12 cellular contexts compared by ENCODE assay signal in the genomic region with DNA sequence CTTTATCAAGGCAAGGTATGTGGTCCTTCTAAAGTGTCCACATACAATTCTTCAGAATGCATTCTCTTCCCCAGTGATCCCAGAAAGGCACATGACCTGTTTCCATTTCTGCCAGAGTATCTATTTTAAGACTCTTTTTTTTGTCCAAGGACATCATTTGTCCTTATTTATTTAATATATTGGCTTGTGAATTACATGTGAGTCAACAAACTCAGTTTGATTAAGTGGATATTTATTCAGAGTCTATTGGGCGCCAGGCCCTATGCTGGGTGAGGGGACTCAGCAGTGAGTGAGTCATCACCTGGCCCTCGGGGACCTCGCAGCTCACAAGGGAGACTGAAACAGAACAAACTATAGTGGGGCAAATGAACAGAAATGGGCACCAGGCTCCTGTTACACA.
A peak's percentile ranks its signal among the peaks of the same experiment; 100 is the strongest.
DNase-seq lines count a peak whose midpoint lies in the region; ATAC-seq and TF ChIP-seq lines count a peak whose summit lies in the region.
"Had no signal": no experiment of that assay in that cellular context is flagged by ENCODE, and none has a peak within 500 bp of the region (broad histone marks: within the 10 kb centered on the region; RNA-seq: fewer than 3 reads in every experiment).

No MANE protein-coding gene starts in this region.

- H2BK12ac ChIP-seq in mesenchymal stem cell (ENCODE audit: low read length in 2 of 2), result no peak overlapping the region

- TF ChIP-seq CTCF in chondrocyte (IDR thresholded peaks at IDR 0.05), result no peak

- H3K79me2 ChIP-seq in ACC112 (ENCODE audit: control insufficient read depth, insufficient read depth, low read length, unreplicated experiment), result no peaks in the 10 kb centered on the region

- H3K14ac ChIP-seq in mesenchymal stem cell (ENCODE audit: low read length in 2 of 2), result no peak overlapping the region

- H3K4me1 ChIP-seq in ACC112 (ENCODE audit: control insufficient read depth, insufficient read depth, low read length, unreplicated experiment) (peaks cover 23% of the 10 kb centered on the region), mesenchymal stem cell (ENCODE audit: control insufficient read depth, insufficient read depth, low read depth, low read length) (peaks cover 3% of the 10 kb centered on the region)
- H3K4me1 ChIP-seq: right lobe of liver had no signal

- H3K4me2 ChIP-seq in mesenchymal stem cell (ENCODE audit: low read length, poor library complexity, severe bottlenecking), result no peak overlapping the region

- H2BK120ac ChIP-seq in mesenchymal stem cell (ENCODE audit: low read depth, low read length), result no peak overlapping the region

- no peak overlapping the region for H2BK15ac ChIP-seq in mesenchymal stem cell (ENCODE audit: low read depth, poor library complexity, severe bottlenecking)

- no peak overlapping the region for H3K4me3 ChIP-seq in ACC112 (ENCODE audit: low read depth, low read length)
- no peak overlapping the region for H3K4me3 ChIP-seq in mesenchymal stem cell (ENCODE audit: insufficient read depth in 1 of 2, low read depth in 1 of 2, low read length in 2 of 2)
- H3K4me3 ChIP-seq: right lobe of liver had no signal

- H3K27me3 ChIP-seq in ACC112 (ENCODE audit: insufficient read depth, low read length) (no peaks in the 10 kb centered on the region), mesenchymal stem cell (ENCODE audit: control insufficient read depth in 1 of 2, insufficient read depth in 1 of 2, low read length in 2 of 2) (no peaks in the 10 kb centered on the region)
- H3K27me3 ChIP-seq: right lobe of liver had no signal

- peaks cover 12% of the 10 kb centered on the region for H3K4me1 Mint-ChIP-seq in chondrocyte (ENCODE audit: low read depth)
- H3K4me1 Mint-ChIP-seq: B cell had no signal

- no peak overlapping the region for H3K9ac ChIP-seq in mesenchymal stem cell (ENCODE audit: low read length)

- H3K9me3 Mint-ChIP-seq in chondrocyte (ENCODE audit: low read depth), result no peaks in the 10 kb centered on the region

- DNase-seq in NCI-H1417 treated with DMSO at 0.1 percent for 48 hours (lab: John Stamatoyannopoulos, UW) (peak; percentile 25), chondrocyte (ENCODE audit: low spot score) (no peak), mesenchymal stem cell (peak; percentile 22), RPMI8226 (no peak), midbrain (lab: John Stamatoyannopoulos, UW) (no peak), foreskin melanocyte (no peak)
- DNase-seq: KBM-7, NCI-H2029 treated with DMSO at 0.1 percent for 48 hours had no signal

- H2AFZ ChIP-seq in ACC112 (ENCODE audit: low read length, unreplicated experiment), result no peak overlapping the region
- no peak overlapping the region for H2AFZ ChIP-seq in mesenchymal stem cell (ENCODE audit: low read depth, low read length)

- H3K23ac ChIP-seq in mesenchymal stem cell (ENCODE audit: low read length in 2 of 2), result no peak overlapping the region

- no peak overlapping the region for H4K91ac ChIP-seq in mesenchymal stem cell (ENCODE audit: low read length)

- no peak overlapping the region for H2BK5ac ChIP-seq in mesenchymal stem cell (ENCODE audit: low read depth, low read length, poor library complexity, severe bottlenecking)

- H3K36me3 ChIP-seq in ACC112 (ENCODE audit: insufficient read depth, low read length), result no peaks in the 10 kb centered on the region
- peaks cover 0 to 8% of the 10 kb centered on the region in 2 experiments for H3K36me3 ChIP-seq in mesenchymal stem cell (ENCODE audit: control insufficient read depth in 1 of 2, insufficient read depth in 2 of 2, low read depth in 1 of 2, low read length in 2 of 2)
- H3K36me3 ChIP-seq: right lobe of liver had no signal

- H3K4me3 Mint-ChIP-seq in chondrocyte (ENCODE audit: unreplicated experiment), result no peak overlapping the region
- H3K4me3 Mint-ChIP-seq: B cell had no signal

- H3K27ac Mint-ChIP-seq in chondrocyte (ENCODE audit: unreplicated experiment), result peak overlapping the region; percentile 59
- H3K27ac Mint-ChIP-seq: B cell had no signal

- no peaks in the 10 kb centered on the region for H3K27me3 Mint-ChIP-seq in chondrocyte (ENCODE audit: low read depth)
- H3K27me3 Mint-ChIP-seq: B cell had no signal

- H3K27ac ChIP-seq in ACC112 (ENCODE audit: low read depth, low read length) (peak overlapping the region; percentile 22; the same call in 1 of the 2 replicates), mesenchymal stem cell (ENCODE audit: low read length, poor library complexity, severe bottlenecking) (no peak overlapping the region)
- H3K27ac ChIP-seq: right lobe of liver had no signal

- H3K79me1 ChIP-seq in mesenchymal stem cell (replicated peaks; ENCODE audit: low read length, poor library complexity, severe bottlenecking), result no peaks in the 10 kb centered on the region

- H3K9me3 ChIP-seq in mesenchymal stem cell (ENCODE audit: control insufficient read depth, low read length), result no peaks in the 10 kb centered on the region
- H3K9me3 ChIP-seq: right lobe of liver had no signal

- no peak for ATAC-seq in HG03045 (IDR thresholded peaks at IDR 0.05; ENCODE audit: unreplicated experiment)

- no peak overlapping the region for H3K4ac ChIP-seq in mesenchymal stem cell (ENCODE audit: low read depth in 1 of 2, low read length in 2 of 2)

- no peaks in the 10 kb centered on the region for H3K36me3 Mint-ChIP-seq in chondrocyte (ENCODE audit: low read depth)

- no peak overlapping the region for H3K18ac ChIP-seq in mesenchymal stem cell (ENCODE audit: low read depth in 1 of 2, low read length in 2 of 2)

- WGBS in mesenchymal stem cell, result 82% methylated on average over 3 of the region's 3 CpGs

- H2AK5ac ChIP-seq in mesenchymal stem cell (ENCODE audit: low read length, severe bottlenecking), result no peak overlapping the region

- H4K8ac ChIP-seq in mesenchymal stem cell (ENCODE audit: low read length), result no peak overlapping the region

Comparison
In these comparisons a context has a peak if more than half of its experiments do, and no peak if none do; other contexts are left out.
1. DNase-seq: peak in NCI-H1417 treated with DMSO at 0.1 percent for 48 hours (single experiment) and mesenchymal stem cell (single experiment); none in chondrocyte (single experiment), RPMI8226 (single experiment), midbrain (single experiment) and foreskin melanocyte (single experiment).